In the genomic region with DNA sequence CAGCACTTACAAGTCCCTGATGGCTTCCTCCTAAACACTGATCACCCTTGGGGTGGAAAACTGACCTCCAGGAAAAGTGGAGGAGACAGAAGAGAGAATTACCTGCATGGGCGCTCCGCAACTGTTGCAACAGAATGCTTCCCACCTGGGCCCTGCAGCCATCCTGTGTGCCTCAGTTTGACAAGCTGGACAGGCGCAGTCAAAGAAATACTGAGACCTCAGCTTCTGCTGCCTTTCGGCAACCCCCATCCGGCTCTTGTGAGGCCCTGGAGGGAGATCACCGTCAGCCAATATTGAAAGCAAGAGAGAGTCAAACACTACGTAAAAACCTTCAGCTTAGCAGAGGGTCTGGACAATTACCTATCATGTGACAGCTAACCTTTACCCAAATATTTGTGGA, we compare ENCODE assay signal across 16 cellular contexts. TPM values are rescaled to one million over a fixed set of nuclear protein-coding genes. Genes with fewer than 3 reads are reported as not detected.
DNase-seq lines count a peak whose midpoint lies in the region; TF ChIP-seq lines count a peak whose summit lies in the region.
"Had no signal": no experiment of that assay in that cellular context is flagged by ENCODE, and none has a peak within 500 bp of the region (broad histone marks: within the 10 kb centered on the region; RNA-seq: fewer than 3 reads in every experiment).

No MANE protein-coding gene starts in this region.

- no peaks in the 10 kb centered on the region for H3K36me3 ChIP-seq in ascending aorta
- peaks cover 2% of the 10 kb centered on the region for H3K36me3 ChIP-seq in fibroblast of lung (ENCODE audit: control insufficient read depth, insufficient read depth, low read length)
- H3K36me3 ChIP-seq in tibial nerve, result peaks cover 0 to 30% (median 0%) of the 10 kb centered on the region in 3 donors
- no peaks in the 10 kb centered on the region for H3K36me3 ChIP-seq in MM.1S (replicated peaks; ENCODE audit: insufficient read depth, low read length)

- H3F3A ChIP-seq in MM.1S (ENCODE audit: insufficient read depth, low read length), result no peaks in the 10 kb centered on the region

- H3K4me2 ChIP-seq in fibroblast of lung (ENCODE audit: extremely low read depth, insufficient read depth, low read length) (peak overlapping the region; percentile 69), MM.1S (ENCODE audit: low read depth, low read length) (no peak overlapping the region)
- H3K4me2 ChIP-seq: PC-9 had no signal

- no peaks in the 10 kb centered on the region for H3K27me3 ChIP-seq in ascending aorta
- H3K27me3 ChIP-seq in fibroblast of lung (ENCODE audit: control insufficient read depth, insufficient read depth, low read length), result no peaks in the 10 kb centered on the region
- H3K27me3 ChIP-seq in tibial nerve, result no peaks in the 10 kb centered on the region
- no peaks in the 10 kb centered on the region for H3K27me3 ChIP-seq in MM.1S (replicated peaks; ENCODE audit: insufficient read depth, low read length)

- H3K9me3 ChIP-seq in ascending aorta (no peaks in the 10 kb centered on the region), fibroblast of lung (ENCODE audit: control insufficient read depth, insufficient read depth, low read depth, low read length) (no peaks in the 10 kb centered on the region), tibial nerve (no peaks in the 10 kb centered on the region), MM.1S (replicated peaks; ENCODE audit: insufficient read depth, low read length) (no peaks in the 10 kb centered on the region)

- H4K20me1 ChIP-seq in fibroblast of lung (ENCODE audit: control insufficient read depth, extremely low read depth, insufficient read depth, low read length), result no peaks in the 10 kb centered on the region
- no peaks in the 10 kb centered on the region for H4K20me1 ChIP-seq in MM.1S (ENCODE audit: insufficient read depth, low read length)

- TF ChIP-seq POLR2A in tibial nerve (IDR thresholded peaks at IDR 0.05), result no peak

- H3K27ac ChIP-seq in ascending aorta, result peak overlapping the region; percentile 87 to 93
- peak overlapping the region; percentile 84 for H3K27ac ChIP-seq in fibroblast of lung (ENCODE audit: insufficient read depth, low read length)
- H3K27ac ChIP-seq in tibial nerve, result peak overlapping the region in 3 of 4 donors; percentile 71 to 92 (median 85)
- no peak overlapping the region for H3K27ac ChIP-seq in MM.1S (ENCODE audit: low read length)
- H3K27ac ChIP-seq: PC-9 had no signal

- intact Hi-C loops in ascending aorta (cut with DNase I), result loop anchor here (10.0 kb wide), 1 partner anchor 212 kb away; no protein-coding TSS in a partner anchor

- H2AFZ ChIP-seq in fibroblast of lung (ENCODE audit: low read length) (no peak overlapping the region), MM.1S (ENCODE audit: low read length) (no peak overlapping the region)
- H2AFZ ChIP-seq: PC-9 had no signal

- H3K4me3 ChIP-seq in ascending aorta, result no peak overlapping the region
- H3K4me3 ChIP-seq in fibroblast of lung (replicated peaks in 1 of 4; ENCODE audit: control extremely low read depth in 1 of 4, insufficient read depth in 1 of 4, low read depth in 3 of 4, low read length in 4 of 4), result no peak overlapping the region
- H3K4me3 ChIP-seq in tibial nerve, result no peak overlapping the region
- no peak overlapping the region for H3K4me3 ChIP-seq in MM.1S (ENCODE audit: low read length)
- H3K4me3 ChIP-seq: PC-9 had no signal

- no peak for DNase-seq in ascending aorta (ENCODE audit: low spot score in 2 of 2)
- no peak for DNase-seq in fibroblast of lung (ENCODE audit: low read depth in 2 of 2)
- peak; percentile 42 for DNase-seq in pons (ENCODE audit: low spot score)
- DNase-seq in tibial nerve (ENCODE audit: low spot score in 2 of 2), result no peak
- DNase-seq in MM.1S, result no peak
- DNase-seq in activated CD4-positive, alpha-beta T cell treated with anti-CD3 and anti-CD28 coated beads, Interleukin-2, amount 50 U/mL, for 4 hours, result no peak
- DNase-seq in activated CD4-positive, alpha-beta T cell treated with anti-CD3 and anti-CD28 coated beads for 4 hours, result no peak
- DNase-seq: activated CD4-positive, alpha-beta T cell treated with anti-CD3 and anti-CD28 coated beads, Interleukin-2, amount 10 ng/mL, durations not matched to agents 7 days and 5 days; CD8-positive, alpha-beta T cell; effector memory CD4-positive, alpha-beta T cell; GOT3; KBM-7; NCI-H146; PC-9 had no signal

- 78 to 93% methylated on average over 7 of the region's 7 CpGs for WGBS in tibial nerve, 2 donors

- H3K79me2 ChIP-seq in fibroblast of lung (ENCODE audit: control insufficient read depth, insufficient read depth, low read length), result no peaks in the 10 kb centered on the region
- no peaks in the 10 kb centered on the region for H3K79me2 ChIP-seq in MM.1S (ENCODE audit: low read length)

- H3K9ac ChIP-seq in fibroblast of lung (ENCODE audit: insufficient read depth, low read length) (no peak overlapping the region), MM.1S (ENCODE audit: low read length) (no peak overlapping the region)

- no peak for TF ChIP-seq CTCF in ascending aorta (IDR thresholded peaks at IDR 0.05)
- no peak for TF ChIP-seq CTCF in fibroblast of lung (conservative IDR thresholded peaks at IDR 0.05 in 1 of 2, IDR thresholded peaks at IDR 0.05 in 1 of 2; ENCODE audit: low read depth in 1 of 2, low read length in 2 of 2)
- no peak for TF ChIP-seq CTCF in tibial nerve (IDR thresholded peaks at IDR 0.05)
- TF ChIP-seq CTCF in MM.1S (IDR thresholded peaks at IDR 0.05; ENCODE audit: low read length), result no peak

- TF ChIP-seq EP300 in tibial nerve (IDR thresholded peaks at IDR 0.05), result no peak

- no peaks in the 10 kb centered on the region for H3K9me2 ChIP-seq in MM.1S (replicated peaks; ENCODE audit: insufficient read depth, low read length)

- H3K4me1 ChIP-seq in ascending aorta, result peaks cover 4 to 34% of the 10 kb centered on the region in 2 donors
- peaks cover 39% of the 10 kb centered on the region for H3K4me1 ChIP-seq in fibroblast of lung (ENCODE audit: control insufficient read depth, extremely low read depth, insufficient read depth, low read length)
- peaks cover 0 to 41% (median 21%) of the 10 kb centered on the region in 4 donors for H3K4me1 ChIP-seq in tibial nerve
- no peaks in the 10 kb centered on the region for H3K4me1 ChIP-seq in MM.1S (ENCODE audit: low read length)

RNA-seq across cellular contexts. Expression of gene SERPINF1, which starts 24.8 kb away (rescaled TPM):
- total RNA-seq in ascending aorta, result 604 TPM
- total RNA-seq in fibroblast of lung, result 199 and 429 TPM in 2 replicates
- 140 and 360 TPM in 2 replicates for polyA plus RNA-seq in fibroblast of lung
- 77.7 and 190 TPM in 2 replicates for polyA plus RNA-seq in fibroblast of lung (2012)
- 42.1 and 138 TPM in 2 replicates for polyA minus RNA-seq in fibroblast of lung (ENCODE audit: low replicate concordance)
- total RNA-seq in tibial nerve, result 1,000 to 10,000 TPM in 1 of 4 donors, 100 to 1,000 TPM in 3; 720 to 2,221 (median 908) TPM
- total RNA-seq: NCI-H460 had no signal

RNA-seq across cellular contexts. Expression of gene SMYD4, which starts 43.0 kb away (rescaled TPM):
- total RNA-seq in ascending aorta (7.6 TPM), fibroblast of lung (8.7 and 11.6 TPM in 2 replicates), tibial nerve (10 to 100 TPM; 15.1 to 19.9 (median 17.5) TPM)
- 5.1 and 5.8 TPM in 2 replicates for polyA plus RNA-seq in fibroblast of lung
- polyA plus RNA-seq in fibroblast of lung (2012), result 4.7 and 4.8 TPM in 2 replicates
- 7.2 and 18.1 TPM in 2 replicates for polyA minus RNA-seq in fibroblast of lung (ENCODE audit: low replicate concordance)

RNA-seq across cellular contexts. Expression of gene RPA1, which starts 43.1 kb away (rescaled TPM):
- total RNA-seq in ascending aorta, result 34.0 TPM
- total RNA-seq in fibroblast of lung, result 14.6 and 22.3 TPM in 2 replicates
- 55.4 and 104 TPM in 2 replicates for polyA plus RNA-seq in fibroblast of lung
- 42.8 and 69.3 TPM in 2 replicates for polyA plus RNA-seq in fibroblast of lung (2012)
- 13.4 and 29.8 TPM in 2 replicates for polyA minus RNA-seq in fibroblast of lung (ENCODE audit: low replicate concordance)
- 10 to 100 TPM; 18.0 to 31.0 (median 26.7) TPM for total RNA-seq in tibial nerve

RNA-seq across cellular contexts. Expression of gene SERPINF2, which starts 44.0 kb away (rescaled TPM):
- total RNA-seq in ascending aorta (20.6 TPM), fibroblast of lung (under 0.01 and 0.17 TPM in 2 replicates), tibial nerve (10 to 100 TPM in 2 of 4 donors, 1 to 10 TPM in 2; 6.1 to 21.3 (median 11.4) TPM)
- polyA plus RNA-seq in fibroblast of lung, result 0.06 and 0.09 TPM in 2 replicates
- 0.10 TPM in 1 of 2 replicates, not detected in the other for polyA plus RNA-seq in fibroblast of lung (2012)
- 0.59 TPM in 1 of 2 replicates, not detected in the other for polyA minus RNA-seq in fibroblast of lung (ENCODE audit: low replicate concordance)
- total RNA-seq: glomerular endothelial cell, NCI-H460 had no signal
